Comparison of ENCODE assay signal across 27 cellular contexts in genomic region chr2:62940697-62941096, GRCh38.
"Had no signal": no experiment of that assay in that cellular context is flagged by ENCODE, and none has a peak within 500 bp of the region (broad histone marks: within the 10 kb centered on the region; RNA-seq: fewer than 3 reads in every experiment).

No MANE protein-coding gene starts in this region.

- DNase-seq: activated CD4-positive, alpha-beta memory T cell treated with anti-CD3 and anti-CD28 coated beads, Interleukin-2, amount 10 ng/mL, durations not matched to agents 7 days and 5 days; activated CD4-positive, alpha-beta T cell treated with anti-CD3 and anti-CD28 coated beads for 36 hours; activated CD4-positive, alpha-beta T cell treated with anti-CD3 and anti-CD28 coated beads, Interleukin-2, amount 10 ng/mL, durations not matched to agents 24 days and 14 days; activated CD4-positive, CD25-positive, alpha-beta regulatory T cell; activated CD4-positive, CD25-positive, alpha-beta regulatory T cell treated with anti-CD3 and anti-CD28 coated beads, Interleukin-2, amount 50 U/mL, for 72 hours; activated CD8-positive, alpha-beta memory T cell treated with anti-CD3 and anti-CD28 coated beads, Interleukin-2, amount 50 U/mL, for 48 hours; activated gamma-delta T cell; activated naive CD4-positive, alpha-beta T cell; activated naive CD4-positive, alpha-beta T cell treated with anti-CD3 and anti-CD28 coated beads, Interleukin-2, amount 10 ng/mL, durations not matched to agents 7 days and 5 days; activated naive CD8-positive, alpha-beta T cell treated with anti-CD3 and anti-CD28 coated beads, Interleukin-2, amount 10 ng/mL, durations not matched to agents 7 days and 5 days; activated T-cell treated with anti-CD3 and anti-CD28 coated beads for 4 hours; activated T-cell treated with anti-CD3 and anti-CD28 coated beads, Interleukin-2, amount 50 U/mL, for 24 hours; activated T-cell treated with anti-CD3 and anti-CD28 coated beads, Interleukin-2, amount 50 U/mL, for 72 hours; dorsolateral prefrontal cortex; effector memory CD4-positive, alpha-beta T cell; endodermal cell; foreskin fibroblast; heart right ventricle; T-helper 2 cell had no signal

- H3K36me3 ChIP-seq: breast epithelium had no signal

- H3K36me3 Mint-ChIP-seq: activated naive CD4-positive, alpha-beta T cell treated with anti-CD3 and anti-CD28 coated beads, Interleukin-2, amount 10 ng/mL, durations not matched to agents 7 days and 5 days; activated naive CD4-positive, alpha-beta T cell treated with anti-CD3 and anti-CD28 coated beads, Interleukin-2, amount 50 U/mL, for 72 hours had no signal

- H3K9me3 ChIP-seq: ascending aorta, breast epithelium, heart right ventricle had no signal

- H3K9me3 Mint-ChIP-seq: activated CD4-positive, alpha-beta memory T cell treated with anti-CD3 and anti-CD28 coated beads, Interleukin-2, amount 10 ng/mL, durations not matched to agents 7 days and 5 days; activated CD4-positive, alpha-beta T cell treated with anti-CD3 and anti-CD28 coated beads, Interleukin-2, amount 10 ng/mL, durations not matched to agents 24 days and 14 days; activated naive CD4-positive, alpha-beta T cell treated with anti-CD3 and anti-CD28 coated beads, Interleukin-2, amount 10 ng/mL, durations not matched to agents 7 days and 5 days; activated naive CD4-positive, alpha-beta T cell treated with anti-CD3 and anti-CD28 coated beads, Interleukin-2, amount 50 U/mL, for 72 hours; activated naive CD8-positive, alpha-beta T cell treated with anti-CD3 and anti-CD28 coated beads, Interleukin-2, amount 10 ng/mL, durations not matched to agents 7 days and 5 days; activated T-cell treated with anti-CD3 and anti-CD28 coated beads, Interleukin-2, amount 50 U/mL, for 24 hours; activated T-cell treated with anti-CD3 and anti-CD28 coated beads, Interleukin-2, amount 50 U/mL, for 72 hours; brain; central memory CD8-positive, alpha-beta T cell; dendritic cell treated with granulocyte-macrophage colony-stimulating factor and Interleukin-4, amounts not matched to agents 40 ng/mL and 50 ng/mL, for 4 days; endodermal cell had no signal

- H3K27me3 Mint-ChIP-seq: activated CD4-positive, alpha-beta memory T cell treated with anti-CD3 and anti-CD28 coated beads, Interleukin-2, amount 10 ng/mL, durations not matched to agents 7 days and 5 days; activated CD4-positive, alpha-beta T cell treated with anti-CD3 and anti-CD28 coated beads for 36 hours; activated CD4-positive, alpha-beta T cell treated with anti-CD3 and anti-CD28 coated beads, Interleukin-2, amount 10 ng/mL, durations not matched to agents 24 days and 14 days; activated naive CD4-positive, alpha-beta T cell treated with anti-CD3 and anti-CD28 coated beads, Interleukin-2, amount 10 ng/mL, durations not matched to agents 7 days and 5 days; activated naive CD8-positive, alpha-beta T cell treated with anti-CD3 and anti-CD28 coated beads, Interleukin-2, amount 10 ng/mL, durations not matched to agents 7 days and 5 days; activated T-cell treated with anti-CD3 and anti-CD28 coated beads, Interleukin-2, amount 50 U/mL, for 24 hours; brain; central memory CD8-positive, alpha-beta T cell; dendritic cell treated with granulocyte-macrophage colony-stimulating factor and Interleukin-4, amounts not matched to agents 40 ng/mL and 50 ng/mL, for 4 days had no signal

- H3K27ac Mint-ChIP-seq: activated CD4-positive, alpha-beta memory T cell treated with anti-CD3 and anti-CD28 coated beads, Interleukin-2, amount 10 ng/mL, durations not matched to agents 7 days and 5 days; activated CD4-positive, alpha-beta T cell treated with anti-CD3 and anti-CD28 coated beads for 36 hours; activated CD4-positive, alpha-beta T cell treated with anti-CD3 and anti-CD28 coated beads, Interleukin-2, amount 10 ng/mL, durations not matched to agents 24 days and 14 days; activated naive CD4-positive, alpha-beta T cell treated with anti-CD3 and anti-CD28 coated beads, Interleukin-2, amount 10 ng/mL, durations not matched to agents 7 days and 5 days; activated naive CD8-positive, alpha-beta T cell treated with anti-CD3 and anti-CD28 coated beads, Interleukin-2, amount 10 ng/mL, durations not matched to agents 7 days and 5 days; activated T-cell treated with anti-CD3 and anti-CD28 coated beads, Interleukin-2, amount 50 U/mL, for 24 hours; brain; dendritic cell treated with granulocyte-macrophage colony-stimulating factor and Interleukin-4, amounts not matched to agents 40 ng/mL and 50 ng/mL, for 4 days; endodermal cell had no signal

- ATAC-seq: activated CD4-positive, alpha-beta T cell treated with anti-CD3 and anti-CD28 coated beads for 36 hours; activated naive CD4-positive, alpha-beta T cell treated with anti-CD3 and anti-CD28 coated beads, Interleukin-2, amount 50 U/mL, for 72 hours; heart right ventricle had no signal

- H3K4me3 ChIP-seq: ascending aorta, breast epithelium, coronary artery, dorsolateral prefrontal cortex, heart right ventricle had no signal

- H3K27ac ChIP-seq: ascending aorta, breast epithelium, coronary artery, dorsolateral prefrontal cortex, heart right ventricle had no signal

- H3K4me1 ChIP-seq: ascending aorta, breast epithelium, heart right ventricle had no signal

- FAIRE-seq: frontal cortex had no signal

- H3K4me3 Mint-ChIP-seq: activated CD4-positive, alpha-beta memory T cell treated with anti-CD3 and anti-CD28 coated beads, Interleukin-2, amount 10 ng/mL, durations not matched to agents 7 days and 5 days; activated CD4-positive, alpha-beta T cell treated with anti-CD3 and anti-CD28 coated beads for 36 hours; activated CD4-positive, alpha-beta T cell treated with anti-CD3 and anti-CD28 coated beads, Interleukin-2, amount 10 ng/mL, durations not matched to agents 24 days and 14 days; activated naive CD4-positive, alpha-beta T cell treated with anti-CD3 and anti-CD28 coated beads, Interleukin-2, amount 10 ng/mL, durations not matched to agents 7 days and 5 days; activated naive CD8-positive, alpha-beta T cell treated with anti-CD3 and anti-CD28 coated beads, Interleukin-2, amount 10 ng/mL, durations not matched to agents 7 days and 5 days; activated T-cell treated with anti-CD3 and anti-CD28 coated beads, Interleukin-2, amount 50 U/mL, for 24 hours; brain; central memory CD8-positive, alpha-beta T cell; dendritic cell treated with granulocyte-macrophage colony-stimulating factor and Interleukin-4, amounts not matched to agents 40 ng/mL and 50 ng/mL, for 4 days; endodermal cell had no signal

- H3K27me3 ChIP-seq: ascending aorta, breast epithelium, dorsolateral prefrontal cortex, heart right ventricle had no signal

- H3K4me1 Mint-ChIP-seq: activated CD4-positive, alpha-beta memory T cell treated with anti-CD3 and anti-CD28 coated beads, Interleukin-2, amount 10 ng/mL, durations not matched to agents 7 days and 5 days; activated CD4-positive, alpha-beta T cell treated with anti-CD3 and anti-CD28 coated beads for 36 hours; activated CD4-positive, alpha-beta T cell treated with anti-CD3 and anti-CD28 coated beads, Interleukin-2, amount 10 ng/mL, durations not matched to agents 24 days and 14 days; activated naive CD4-positive, alpha-beta T cell treated with anti-CD3 and anti-CD28 coated beads, Interleukin-2, amount 10 ng/mL, durations not matched to agents 7 days and 5 days; activated naive CD8-positive, alpha-beta T cell treated with anti-CD3 and anti-CD28 coated beads, Interleukin-2, amount 10 ng/mL, durations not matched to agents 7 days and 5 days; brain; central memory CD8-positive, alpha-beta T cell; endodermal cell had no signal
